Comparison of ENCODE assay signal across 10 cellular contexts in the genomic region with DNA sequence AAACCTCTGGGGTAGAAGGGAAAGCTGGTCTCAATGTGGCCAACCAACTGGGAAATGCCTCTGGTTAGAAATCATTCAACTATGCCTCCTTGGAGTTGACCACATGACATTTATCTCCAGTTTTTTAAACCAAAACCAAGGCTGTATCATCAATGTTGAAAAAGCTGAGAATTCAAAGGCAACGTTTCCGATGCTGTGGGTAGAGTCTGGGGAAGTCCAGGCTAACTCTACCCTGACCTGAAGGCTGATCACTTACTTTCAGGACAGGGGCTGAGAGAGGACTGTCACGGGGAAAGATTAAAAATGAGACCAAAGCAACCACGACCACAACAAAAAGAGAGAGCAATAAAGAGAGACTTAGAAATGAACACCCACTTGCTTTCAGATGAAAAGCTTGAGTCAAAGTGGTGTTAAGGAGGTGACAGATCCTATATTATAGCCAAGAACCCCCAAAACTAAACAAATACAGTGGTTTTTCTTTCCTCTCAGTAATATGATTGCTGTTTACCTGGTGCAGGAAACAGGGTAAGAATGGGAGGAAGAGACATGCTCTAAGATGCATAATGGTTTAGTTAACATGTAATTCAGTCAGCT.
DNase-seq lines count a peak whose midpoint lies in the region; ATAC-seq and TF ChIP-seq lines count a peak whose summit lies in the region.
"Had no signal": no experiment of that assay in that cellular context is flagged by ENCODE, and none has a peak within 500 bp of the region (broad histone marks: within the 10 kb centered on the region; RNA-seq: fewer than 3 reads in every experiment).

No MANE protein-coding gene starts in this region.

- peak overlapping the region in 4 of 8 donors; percentile 3 to 43 (median 29) for H3K4me3 Mint-ChIP-seq in CD4-positive, alpha-beta memory T cell
- H3K4me3 Mint-ChIP-seq in activated T-cell treated with anti-CD3 and anti-CD28 coated beads, Interleukin-2, amount 50 U/mL, for 4 hours = no peak overlapping the region
- no peak overlapping the region for H3K4me3 Mint-ChIP-seq in MCF 10A (ENCODE audit: unreplicated experiment)
- no peak overlapping the region for H3K4me3 Mint-ChIP-seq in CD4-positive, alpha-beta T cell
- H3K4me3 Mint-ChIP-seq in osteocyte (ENCODE audit: unreplicated experiment) = no peak overlapping the region

- POLR2A ChIA-PET in CD4-positive, alpha-beta memory T cell (lab: Charles Lee; ENCODE audit: partially characterized antibody) = no interaction called here
- POLR2A ChIA-PET in MCF 10A (lab: Yijun Ruan, JAX) = no interaction called here
- POLR2A ChIA-PET in CD4-positive, alpha-beta T cell (lab: Charles Lee) = no interaction called here

- DNase-seq in CD4-positive, alpha-beta memory T cell = no peak
- no peak for DNase-seq in activated T-cell treated with anti-CD3 and anti-CD28 coated beads, Interleukin-2, amount 50 U/mL, for 4 hours
- DNase-seq in MCF 10A (ENCODE audit: unreplicated experiment) = no peak
- no peak for DNase-seq in CD4-positive, alpha-beta T cell
- no peak for DNase-seq in osteocyte (ENCODE audit: extremely low spot score, unreplicated experiment)
- DNase-seq in right lobe of liver = no peak
- DNase-seq: SHP77 had no signal

- no TSS peak for BruUV-seq in MCF 10A (replicated peaks; lab: Mats Ljungman, UMichigan)

- H3K4me1 ChIP-seq in CD4-positive, alpha-beta memory T cell (ENCODE audit: insufficient read depth, low read length) = peaks cover 11% of the 10 kb centered on the region
- H3K4me1 ChIP-seq in right lobe of liver = no peaks in the 10 kb centered on the region

- CTCF ChIA-PET in CD4-positive, alpha-beta memory T cell (lab: Charles Lee; ENCODE audit: partially characterized antibody) = no interaction called here
- CTCF ChIA-PET in MCF 10A (lab: Yijun Ruan, JAX) = interaction anchor here (0.7 kb wide), 1 partner anchor 86 kb away, joined by 3 read pairs; no protein-coding TSS in a partner anchor
- CTCF ChIA-PET in CD4-positive, alpha-beta T cell (lab: Charles Lee) = no interaction called here

- no peak for TF ChIP-seq POLR2A in right lobe of liver (IDR thresholded peaks at IDR 0.05)

- no peaks in the 10 kb centered on the region for H3K9me3 ChIP-seq in CD4-positive, alpha-beta memory T cell (ENCODE audit: control insufficient read depth in 1 of 2, low read length in 2 of 2)
- H3K9me3 ChIP-seq in CD4-positive, alpha-beta T cell (ENCODE audit: control insufficient read depth, low read length) = no peaks in the 10 kb centered on the region
- H3K9me3 ChIP-seq in right lobe of liver = no peaks in the 10 kb centered on the region

- H3K4me1 Mint-ChIP-seq in CD4-positive, alpha-beta memory T cell = peaks cover 15 to 32% (median 23%) of the 10 kb centered on the region in 4 donors
- H3K4me1 Mint-ChIP-seq in activated T-cell treated with anti-CD3 and anti-CD28 coated beads, Interleukin-2, amount 50 U/mL, for 4 hours (ENCODE audit: low read depth) = peaks cover 27% of the 10 kb centered on the region
- H3K4me1 Mint-ChIP-seq in MCF 10A (ENCODE audit: insufficient read depth, unreplicated experiment) (peaks cover 17% of the 10 kb centered on the region), osteocyte (ENCODE audit: unreplicated experiment) (no peaks in the 10 kb centered on the region)
- peaks cover 28% of the 10 kb centered on the region for H3K4me1 Mint-ChIP-seq in CD4-positive, alpha-beta T cell (ENCODE audit: low read depth)

- H3K27ac Mint-ChIP-seq in CD4-positive, alpha-beta memory T cell = peak overlapping the region in 5 of 7 donors; percentile 8 to 59 (median 42)
- H3K27ac Mint-ChIP-seq in MCF 10A (ENCODE audit: low read depth, unreplicated experiment) (no peak overlapping the region), osteocyte (ENCODE audit: unreplicated experiment) (no peak overlapping the region)
- H3K27ac Mint-ChIP-seq in CD4-positive, alpha-beta T cell = no peak overlapping the region

- H3K27ac ChIP-seq in CD4-positive, alpha-beta memory T cell (ENCODE audit: low read depth, low read length) = no peak overlapping the region
- no peak overlapping the region for H3K27ac ChIP-seq in CD4-positive, alpha-beta T cell (ENCODE audit: low read depth, low read length)
- no peak overlapping the region for H3K27ac ChIP-seq in right lobe of liver

- H3K27me3 Mint-ChIP-seq in CD4-positive, alpha-beta memory T cell = no peaks in the 10 kb centered on the region
- no peaks in the 10 kb centered on the region for H3K27me3 Mint-ChIP-seq in activated T-cell treated with anti-CD3 and anti-CD28 coated beads, Interleukin-2, amount 50 U/mL, for 4 hours (ENCODE audit: low read depth)
- no peaks in the 10 kb centered on the region for H3K27me3 Mint-ChIP-seq in MCF 10A (ENCODE audit: insufficient read depth, unreplicated experiment)
- no peaks in the 10 kb centered on the region for H3K27me3 Mint-ChIP-seq in CD4-positive, alpha-beta T cell
- H3K27me3 Mint-ChIP-seq in osteocyte (ENCODE audit: unreplicated experiment) = no peaks in the 10 kb centered on the region

- no peaks in the 10 kb centered on the region for H3K36me3 Mint-ChIP-seq in CD4-positive, alpha-beta memory T cell
- H3K36me3 Mint-ChIP-seq in activated T-cell treated with anti-CD3 and anti-CD28 coated beads, Interleukin-2, amount 50 U/mL, for 4 hours (ENCODE audit: insufficient read depth) = peaks cover 7% of the 10 kb centered on the region
- no peaks in the 10 kb centered on the region for H3K36me3 Mint-ChIP-seq in MCF 10A (ENCODE audit: insufficient read depth, unreplicated experiment)
- no peaks in the 10 kb centered on the region for H3K36me3 Mint-ChIP-seq in CD4-positive, alpha-beta T cell (ENCODE audit: low read depth)
- no peaks in the 10 kb centered on the region for H3K36me3 Mint-ChIP-seq in osteocyte (ENCODE audit: unreplicated experiment)

- no peaks in the 10 kb centered on the region for H3K27me3 ChIP-seq in CD4-positive, alpha-beta memory T cell (ENCODE audit: insufficient read depth, low read length)
- no peaks in the 10 kb centered on the region for H3K27me3 ChIP-seq in CD4-positive, alpha-beta T cell (ENCODE audit: control insufficient read depth, insufficient read depth, low read length)
- no peaks in the 10 kb centered on the region for H3K27me3 ChIP-seq in right lobe of liver

- 63% methylated on average over 4 of the region's 4 CpGs for WGBS in right lobe of liver (ENCODE audit: insufficient coverage, low coverage, low lambda C conversion rate, missing lambda C conversion rate)

- ATAC-seq in GM19035 (IDR thresholded peaks at IDR 0.05; ENCODE audit: unreplicated experiment) (peak; percentile 89), HG02943 (IDR thresholded peaks at IDR 0.05; ENCODE audit: low read depth, unreplicated experiment) (peak; percentile 79), right lobe of liver (no peak)
- peak; percentile 94 to 95 for ATAC-seq in activated T-cell treated with anti-CD3 and anti-CD28 coated beads, Interleukin-2, amount 50 U/mL, for 4 hours
- ATAC-seq in CD4-positive, alpha-beta T cell (ENCODE audit: poor library complexity) = no peak
- ATAC-seq: HepG2 had no signal

- no peak overlapping the region for H3K4me3 ChIP-seq in CD4-positive, alpha-beta memory T cell (ENCODE audit: low read length in 2 of 2)
- H3K4me3 ChIP-seq in right lobe of liver = no peak overlapping the region

- no peak for TF ChIP-seq CTCF in MCF 10A (IDR thresholded peaks at IDR 0.05; ENCODE audit: unreplicated experiment)
- no peak for TF ChIP-seq CTCF in CD4-positive, alpha-beta T cell (IDR thresholded peaks at IDR 0.05)
- no peak for TF ChIP-seq CTCF in osteocyte (IDR thresholded peaks at IDR 0.05)
- TF ChIP-seq CTCF in right lobe of liver (IDR thresholded peaks at IDR 0.05) = no peak

- no peaks in the 10 kb centered on the region for H3K36me3 ChIP-seq in CD4-positive, alpha-beta memory T cell (ENCODE audit: insufficient read depth, low read length)
- H3K36me3 ChIP-seq in right lobe of liver = no peaks in the 10 kb centered on the region

- peaks cover 0 to 2% (median 0%) of the 10 kb centered on the region in 8 donors for H3K9me3 Mint-ChIP-seq in CD4-positive, alpha-beta memory T cell
- no peaks in the 10 kb centered on the region for H3K9me3 Mint-ChIP-seq in activated T-cell treated with anti-CD3 and anti-CD28 coated beads, Interleukin-2, amount 50 U/mL, for 4 hours
- H3K9me3 Mint-ChIP-seq in MCF 10A (ENCODE audit: unreplicated experiment) (peaks cover 8% of the 10 kb centered on the region), osteocyte (ENCODE audit: unreplicated experiment) (no peaks in the 10 kb centered on the region)
- no peaks in the 10 kb centered on the region for H3K9me3 Mint-ChIP-seq in CD4-positive, alpha-beta T cell

- intact Hi-C loops in CD4-positive, alpha-beta memory T cell (cut with micrococcal nuclease) = loop anchor here (5.0 kb wide), 1 partner anchor 51 kb away; no protein-coding TSS in a partner anchor
- intact Hi-C loops in MCF 10A (cut with micrococcal nuclease) (no loop called here), right lobe of liver (cut with DNase I) (no loop called here)
- intact Hi-C loops in CD4-positive, alpha-beta T cell (cut with DNase I, micrococcal nuclease) = no loop called here

Comparison
In these comparisons a context has a peak if more than half of its experiments do, and no peak if none do; other contexts are left out.
1. H3K27ac Mint-ChIP-seq: peak in CD4-positive, alpha-beta memory T cell (5 of 7); none in MCF 10A (single experiment), CD4-positive, alpha-beta T cell (single experiment) and osteocyte (single experiment).
2. ATAC-seq: peak in GM19035 (single experiment), HG02943 (single experiment) and activated T-cell treated with anti-CD3 and anti-CD28 coated beads, Interleukin-2, amount 50 U/mL, for 4 hours (2 of 2); none in CD4-positive, alpha-beta T cell (single experiment) and right lobe of liver (0 of 4).